7 cellular contexts compared by ENCODE assay signal in genomic region chr10:70575874-70576802, GRCh38. TPM values are rescaled to one million over a fixed set of nuclear protein-coding genes. Genes with fewer than 3 reads are reported as not detected.
A peak's percentile ranks its signal among the peaks of the same experiment; 100 is the strongest.
DNase-seq lines count a peak whose midpoint lies in the region; ATAC-seq, FAIRE-seq and TF ChIP-seq lines count a peak whose summit lies in the region.

No MANE protein-coding gene starts in this region.

- no peak overlapping the region for H3K4me2 ChIP-seq in fibroblast of lung (ENCODE audit: extremely low read depth, insufficient read depth, low read length)

- peak; percentile 98 for DNase-seq in GF-D8 (lab: John Stamatoyannopoulos, UW)
- peak; percentile 38 for DNase-seq in RCC 7860 (ENCODE audit: low spot score)
- DNase-seq in fibroblast of lung (ENCODE audit: low read depth in 2 of 2), result peak; percentile 66 to 80
- no peak for DNase-seq in sciatic nerve (ENCODE audit: low spot score)
- DNase-seq in stimulated activated CD4-positive, alpha-beta T cell treated with anti-CD3 and anti-CD28 coated beads, Interleukin-1b, Interleukin-23, amount 100 ng/mL, for 48 hours, result no peak

- H2AFZ ChIP-seq in fibroblast of lung (ENCODE audit: low read length), result no peak overlapping the region

- H4K20me1 ChIP-seq in fibroblast of lung (ENCODE audit: control insufficient read depth, extremely low read depth, insufficient read depth, low read length), result no peaks in the 10 kb centered on the region

- no peak for TF ChIP-seq CTCF in fibroblast of lung (conservative IDR thresholded peaks at IDR 0.05 in 1 of 2, IDR thresholded peaks at IDR 0.05 in 1 of 2; ENCODE audit: low read depth in 1 of 2, low read length in 2 of 2)

- peak; percentile 26 for FAIRE-seq in RCC 7860 (lab: Jason Lieb, UNC)

- no peaks in the 10 kb centered on the region for H3K4me1 ChIP-seq in fibroblast of lung (ENCODE audit: control insufficient read depth, extremely low read depth, insufficient read depth, low read length)

- H3K9me3 ChIP-seq in fibroblast of lung (ENCODE audit: control insufficient read depth, insufficient read depth, low read depth, low read length), result no peaks in the 10 kb centered on the region

- H3K36me3 ChIP-seq in fibroblast of lung (ENCODE audit: control insufficient read depth, insufficient read depth, low read length), result no peaks in the 10 kb centered on the region

- intact Hi-C loops in sciatic nerve (cut with DNase I), result no loop called here

- no peak overlapping the region for H3K27ac ChIP-seq in fibroblast of lung (ENCODE audit: insufficient read depth, low read length)

- no peak overlapping the region for H3K4me3 ChIP-seq in fibroblast of lung (replicated peaks in 1 of 4; ENCODE audit: control extremely low read depth in 1 of 4, insufficient read depth in 1 of 4, low read depth in 3 of 4, low read length in 4 of 4)

- no peaks in the 10 kb centered on the region for H3K79me2 ChIP-seq in fibroblast of lung (ENCODE audit: control insufficient read depth, insufficient read depth, low read length)

- H3K9ac ChIP-seq in fibroblast of lung (ENCODE audit: insufficient read depth, low read length), result no peak overlapping the region

- ATAC-seq in GM19372 (IDR thresholded peaks at IDR 0.05; ENCODE audit: low read depth, unreplicated experiment), result peak; percentile 45
- peak; percentile 36 for ATAC-seq in HG03378 (IDR thresholded peaks at IDR 0.05; ENCODE audit: unreplicated experiment)
- peak; percentile 90 for ATAC-seq in sciatic nerve

- no peaks in the 10 kb centered on the region for H3K27me3 ChIP-seq in fibroblast of lung (ENCODE audit: control insufficient read depth, insufficient read depth, low read length)

RNA-seq across cellular contexts. Expression of gene PRF1, which starts 26.4 kb away (rescaled TPM):
- not detected in 2 replicates for total RNA-seq in fibroblast of lung
- not detected in 2 replicates for polyA plus RNA-seq in fibroblast of lung
- not detected in 2 replicates for polyA plus RNA-seq in fibroblast of lung (2012)
- polyA minus RNA-seq in fibroblast of lung (ENCODE audit: low replicate concordance), result not detected in 2 replicates
- 7.6 TPM for total RNA-seq in sciatic nerve

Comparison
In these comparisons a context has a peak if more than half of its experiments do, and no peak if none do; other contexts are left out.
1. DNase-seq: peak in GF-D8 (single experiment), RCC 7860 (single experiment) and fibroblast of lung (2 of 2); none in sciatic nerve (single experiment) and stimulated activated CD4-positive, alpha-beta T cell treated with anti-CD3 and anti-CD28 coated beads, Interleukin-1b, Interleukin-23, amount 100 ng/mL, for 48 hours (single experiment).
2. ATAC-seq: peak in every context shown above with its lines; median percentile 90 in sciatic nerve; 45 in GM19372; 36 in HG03378.